In the genomic region with DNA sequence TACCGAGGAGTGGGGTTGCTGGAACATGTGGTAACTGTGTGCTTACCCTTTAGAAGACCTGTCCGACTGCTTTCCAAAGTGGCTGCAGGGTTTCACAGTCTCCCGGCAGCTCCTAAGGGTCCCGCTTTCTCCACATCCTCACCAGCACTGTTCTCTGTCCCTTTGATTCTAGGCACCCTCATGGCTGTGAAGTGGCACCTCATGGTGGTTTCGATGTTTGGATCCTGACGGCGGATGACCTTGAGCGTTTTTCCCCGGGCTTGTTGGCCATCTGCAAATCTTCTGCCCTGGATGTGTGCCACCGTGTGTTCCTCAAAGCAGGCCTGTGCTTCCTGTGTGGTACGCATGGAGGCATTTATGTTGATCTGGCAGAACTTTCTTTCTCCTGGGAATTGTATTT, we compare ENCODE assay signal across 21 cellular contexts.
DNase-seq lines count a peak whose midpoint lies in the region; ATAC-seq and TF ChIP-seq lines count a peak whose summit lies in the region.
"Had no signal": no experiment of that assay in that cellular context is flagged by ENCODE, and none has a peak within 500 bp of the region (broad histone marks: within the 10 kb centered on the region; RNA-seq: fewer than 3 reads in every experiment).

No MANE protein-coding gene starts in this region.

- H3K4me3 Mint-ChIP-seq in endodermal cell (no peak overlapping the region), osteocyte (ENCODE audit: unreplicated experiment) (no peak overlapping the region)
- H3K4me3 Mint-ChIP-seq: IgD-negative memory B cell had no signal

- H3K9me3 ChIP-seq in endodermal cell (ENCODE audit: control insufficient read depth, low read length) = no peaks in the 10 kb centered on the region
- no peaks in the 10 kb centered on the region for H3K9me3 ChIP-seq in vagina
- H3K9me3 ChIP-seq: SJSA1 had no signal

- H3K9me3 Mint-ChIP-seq in endodermal cell (no peaks in the 10 kb centered on the region), osteocyte (ENCODE audit: unreplicated experiment) (no peaks in the 10 kb centered on the region)

- no peak for TF ChIP-seq POLR2A in vagina (IDR thresholded peaks at IDR 0.05)

- intact Hi-C loops in vagina (cut with DNase I) = no loop called here

- H3K27ac Mint-ChIP-seq in endodermal cell = no peak overlapping the region
- no peak overlapping the region for H3K27ac Mint-ChIP-seq in osteocyte (ENCODE audit: unreplicated experiment)
- H3K27ac Mint-ChIP-seq: IgD-negative memory B cell had no signal

- no peaks in the 10 kb centered on the region for H3K36me3 Mint-ChIP-seq in endodermal cell (ENCODE audit: low read depth)
- no peaks in the 10 kb centered on the region for H3K36me3 Mint-ChIP-seq in osteocyte (ENCODE audit: unreplicated experiment)
- H3K36me3 Mint-ChIP-seq: IgD-negative memory B cell had no signal

- H3K27ac ChIP-seq in endodermal cell (ENCODE audit: low read depth, low read length) (no peak overlapping the region), vagina (no peak overlapping the region)
- H3K27ac ChIP-seq: 22Rv1, C4-2B, SJSA1 had no signal

- DNase-seq in NCI-H2171 treated with DMSO at 0.1 percent for 48 hours (lab: John Stamatoyannopoulos, UW) (peak; percentile 1), NCI-H2171 (lab: John Stamatoyannopoulos, UW) (no peak), endodermal cell (peak; percentile 26), osteocyte (ENCODE audit: extremely low spot score, unreplicated experiment) (peak; percentile 65), vagina (ENCODE audit: extremely low spot score in 2 of 2) (peak; percentile 22 to 67), kidney tubule cell (ENCODE audit: low spot score) (no peak)
- DNase-seq: ACHN, DMS53, EL, GF-D8, NCI-H1105 treated with DMSO at 0.1 percent for 48 hours, NCI-H2029 treated with DMSO at 0.1 percent for 48 hours, NCI-H446, NCI-H526 treated with DMSO at 0.1 percent for 48 hours had no signal

- H3K4me1 ChIP-seq in endodermal cell (ENCODE audit: control insufficient read depth, insufficient read depth, low read length) = no peaks in the 10 kb centered on the region
- no peaks in the 10 kb centered on the region for H3K4me1 ChIP-seq in vagina
- H3K4me1 ChIP-seq: SJSA1 had no signal

- H3K4me3 ChIP-seq in endodermal cell (ENCODE audit: low read length) (no peak overlapping the region), vagina (no peak overlapping the region)
- H3K4me3 ChIP-seq: SJSA1 had no signal

- ATAC-seq in esophagus mucosa (no peak), GM21576 (IDR thresholded peaks at IDR 0.05; ENCODE audit: unreplicated experiment) (no peak)
- ATAC-seq: Right ventricle myocardium inferior had no signal

- H3K27me3 Mint-ChIP-seq in endodermal cell (ENCODE audit: insufficient read depth) (no peaks in the 10 kb centered on the region), osteocyte (ENCODE audit: unreplicated experiment) (no peaks in the 10 kb centered on the region)

- TF ChIP-seq CTCF in endodermal cell (conservative IDR thresholded peaks at IDR 0.05) (no peak), osteocyte (IDR thresholded peaks at IDR 0.05) (no peak), vagina (IDR thresholded peaks at IDR 0.05) (no peak)

- H3K9ac ChIP-seq in endodermal cell (ENCODE audit: extremely low read depth, low read length, poor library complexity, severe bottlenecking) = no peak overlapping the region

- no peaks in the 10 kb centered on the region for H3K27me3 ChIP-seq in endodermal cell (ENCODE audit: control insufficient read depth, insufficient read depth, low read length, poor library complexity, severe bottlenecking)
- no peaks in the 10 kb centered on the region for H3K27me3 ChIP-seq in vagina

- H3K36me3 ChIP-seq in endodermal cell (ENCODE audit: control insufficient read depth, insufficient read depth, low read length) = no peaks in the 10 kb centered on the region
- no peaks in the 10 kb centered on the region for H3K36me3 ChIP-seq in vagina
- H3K36me3 ChIP-seq: SJSA1 had no signal

- no peaks in the 10 kb centered on the region for H3K4me1 Mint-ChIP-seq in endodermal cell
- H3K4me1 Mint-ChIP-seq in osteocyte (ENCODE audit: unreplicated experiment) = no peaks in the 10 kb centered on the region
- H3K4me1 Mint-ChIP-seq: IgD-negative memory B cell had no signal

- 93 to 94% methylated on average over 11 of the region's 11 CpGs for WGBS in endodermal cell (ENCODE audit: insufficient coverage in 1 of 2, insufficient read length in 1 of 2), 2 experiments

Comparison
In these comparisons a context has a peak if more than half of its experiments do, and no peak if none do; other contexts are left out.
1. DNase-seq: peak in NCI-H2171 treated with DMSO at 0.1 percent for 48 hours (single experiment), endodermal cell (single experiment), osteocyte (single experiment) and vagina (2 of 2); none in NCI-H2171 (single experiment) and kidney tubule cell (single experiment).